In genomic region chr1:41810446-41810845, GRCh38 we compare ENCODE assay signal across 9 cellular contexts.
DNase-seq lines count a peak whose midpoint lies in the region; ATAC-seq, FAIRE-seq and TF ChIP-seq lines count a peak whose summit lies in the region.
"Had no signal": no experiment of that assay in that cellular context is flagged by ENCODE, and none has a peak within 500 bp of the region (broad histone marks: within the 10 kb centered on the region; RNA-seq: fewer than 3 reads in every experiment).

No MANE protein-coding gene starts in this region.

- H3K23ac ChIP-seq in neuronal stem cell (ENCODE audit: low read depth, low read length, poor library complexity) (no peak overlapping the region), trophoblast cell (ENCODE audit: low read length) (no peak overlapping the region)

- H3K27ac ChIP-seq in PC-3 (ENCODE audit: low read length) (no peak overlapping the region), K562 (ENCODE audit: extremely low read depth, low read depth, low read length) (no peak overlapping the region), neuronal stem cell (replicated peaks; ENCODE audit: low read length) (no peak overlapping the region), trophoblast cell (ENCODE audit: low read depth, low read length) (no peak overlapping the region), stomach (no peak overlapping the region)
- H3K27ac ChIP-seq: right lobe of liver had no signal

- TF ChIP-seq EP300 in K562 (IDR thresholded peaks at IDR 0.05; ENCODE audit: low read length) (no peak), stomach (IDR thresholded peaks at IDR 0.05) (no peak)

- intact Hi-C loops in PC-3 (cut with micrococcal nuclease) (loop anchor here (5.0 to 10.0 kb wide), 2 partner anchors 107 to 224 kb away; partner anchors contain the start of gene HIVEP3), K562 (cut with micrococcal nuclease) (loop anchor here (10.0 kb wide), 1 partner anchor 324 kb away; no protein-coding TSS in a partner anchor), stomach (cut with DNase I; ENCODE audit: low total_unique reads) (no loop called here)

- no peak overlapping the region for H3K4me2 ChIP-seq in PC-3 (ENCODE audit: low read length)
- H3K4me2 ChIP-seq in K562 (ENCODE audit: insufficient read depth, low read length) = no peak overlapping the region
- no peak overlapping the region for H3K4me2 ChIP-seq in neuronal stem cell (ENCODE audit: insufficient read depth, low read length, poor library complexity, severe bottlenecking)
- H3K4me2 ChIP-seq in trophoblast cell (ENCODE audit: low read length) = no peak overlapping the region

- TF ChIP-seq RAD21 in K562 (CRISPR knock-in tag; conservative IDR thresholded peaks at IDR 0.05 in 1 of 2, IDR thresholded peaks at IDR 0.05 in 1 of 2) = no peak

- no peaks in the 10 kb centered on the region for H3K79me1 ChIP-seq in neuronal stem cell (ENCODE audit: low read depth, low read length)
- peaks cover 3% of the 10 kb centered on the region for H3K79me1 ChIP-seq in trophoblast cell (ENCODE audit: low read length)

- BruUV-seq in PC-3 (replicated peaks; lab: Mats Ljungman, UMichigan) (no TSS peak), K562 (replicated peaks; lab: Mats Ljungman, UMichigan) (no TSS peak)

- no peaks in the 10 kb centered on the region for H3F3A ChIP-seq in PC-3 (ENCODE audit: low read length, unreplicated experiment)

- H4K91ac ChIP-seq in neuronal stem cell (ENCODE audit: low read depth, low read length, poor library complexity) (no peak overlapping the region), trophoblast cell (ENCODE audit: low read depth, low read length) (no peak overlapping the region)

- H2AFZ ChIP-seq in PC-3 (ENCODE audit: low read length) = no peak overlapping the region
- H2AFZ ChIP-seq in K562 (ENCODE audit: low read depth, low read length) = no peak overlapping the region
- no peak overlapping the region for H2AFZ ChIP-seq in neuronal stem cell (ENCODE audit: low read length)
- H2AFZ ChIP-seq in trophoblast cell (ENCODE audit: insufficient read depth, low read length, poor library complexity) = no peak overlapping the region

- CTCF ChIA-PET in PC-3 (lab: Charles Lee) = no interaction called here
- CTCF ChIA-PET in K562 (lab: Yijun Ruan, JAX; ENCODE audit: low intra/inter-chr PET ratio) = no interaction called here

- H2BK5ac ChIP-seq in neuronal stem cell (ENCODE audit: low read length) (no peak overlapping the region), trophoblast cell (ENCODE audit: low read depth, low read length, poor library complexity) (no peak overlapping the region)

- H3K9me3 ChIP-seq in PC-3 (ENCODE audit: low read length) = no peaks in the 10 kb centered on the region
- no peaks in the 10 kb centered on the region for H3K9me3 ChIP-seq in K562 (replicated peaks; ENCODE audit: control insufficient read depth, insufficient read depth, low read depth, low read length)
- H3K9me3 ChIP-seq in neuronal stem cell (replicated peaks in 1 of 2; ENCODE audit: control insufficient read depth in 2 of 2, insufficient read depth in 1 of 2, low read depth in 1 of 2, low read length in 2 of 2) = no peaks in the 10 kb centered on the region
- no peaks in the 10 kb centered on the region for H3K9me3 ChIP-seq in trophoblast cell (ENCODE audit: insufficient read depth, low read depth, low read length)
- no peaks in the 10 kb centered on the region for H3K9me3 ChIP-seq in stomach
- H3K9me3 ChIP-seq: right lobe of liver had no signal

- H3K14ac ChIP-seq in neuronal stem cell (ENCODE audit: low read length) = no peak overlapping the region
- no peak overlapping the region for H3K14ac ChIP-seq in trophoblast cell (ENCODE audit: low read length)

- POLR2A ChIA-PET in PC-3 (lab: Charles Lee; ENCODE audit: unreplicated experiment) = no interaction called here
- POLR2A ChIA-PET in K562 (lab: Yijun Ruan, JAX) = no interaction called here

- DNase-seq in PC-3 (peak; percentile 35), K562 (ENCODE audit: extremely low read depth in 1 of 4, low spot score in 3 of 4) (peak; percentile 30 to 56 (median 50)), neuronal stem cell (ENCODE audit: low spot score) (peak; percentile 58), GOT3 (lab: John Stamatoyannopoulos, UW) (no peak), trophoblast cell (no peak), stomach (no peak)
- DNase-seq: right lobe of liver had no signal

- peak; percentile 44 for ATAC-seq in GM21723 (IDR thresholded peaks at IDR 0.05; ENCODE audit: unreplicated experiment)
- no peak for ATAC-seq in PC-3
- ATAC-seq in K562 = peak; percentile 72
- no peak for ATAC-seq in HG03139 (IDR thresholded peaks at IDR 0.05; ENCODE audit: unreplicated experiment)

- no peak overlapping the region for H2BK15ac ChIP-seq in neuronal stem cell (ENCODE audit: low read length)

- H3K4me1 ChIP-seq in PC-3 (ENCODE audit: insufficient read depth, low read length) = peaks cover 24% of the 10 kb centered on the region
- H3K4me1 ChIP-seq in K562 (replicated peaks in 1 of 2; ENCODE audit: control insufficient read depth in 2 of 2, insufficient read depth in 2 of 2, low read length in 2 of 2) = no peaks in the 10 kb centered on the region
- peaks cover 0 to 4% of the 10 kb centered on the region in 2 donors for H3K4me1 ChIP-seq in neuronal stem cell (ENCODE audit: control insufficient read depth in 2 of 2, insufficient read depth in 1 of 2, low read depth in 1 of 2, low read length in 2 of 2)
- H3K4me1 ChIP-seq in trophoblast cell (ENCODE audit: control insufficient read depth in 1 of 2, insufficient read depth in 2 of 2, low read length in 2 of 2) = peaks cover 0 to 9% of the 10 kb centered on the region in 2 experiments
- H3K4me1 ChIP-seq in stomach = peaks cover 0 to 16% (median 1%) of the 10 kb centered on the region in 4 donors
- H3K4me1 ChIP-seq: right lobe of liver had no signal

- H4K12ac ChIP-seq in trophoblast cell (ENCODE audit: low read depth, low read length) = no peak overlapping the region

- TF ChIP-seq POLR2A in K562 (conservative IDR thresholded peaks at IDR 0.05) = no peak
- no peak for TF ChIP-seq POLR2A in stomach (IDR thresholded peaks at IDR 0.05)

- no peak for TF ChIP-seq CTCF in PC-3 (conservative IDR thresholded peaks at IDR 0.05; ENCODE audit: low read depth, low read length)
- TF ChIP-seq CTCF in K562 (IDR thresholded peaks at IDR 0.05 in 2 of 3, conservative IDR thresholded peaks at IDR 0.05 in 1 of 3; ENCODE audit: insufficient read depth in 2 of 3, low read depth in 1 of 3, low read length in 3 of 3) = no peak
- no peak for TF ChIP-seq CTCF in stomach (IDR thresholded peaks at IDR 0.05)

- H3K4me3 ChIP-seq in PC-3 (ENCODE audit: low read length) (no peak overlapping the region), K562 (no peak overlapping the region), neuronal stem cell (ENCODE audit: low read length in 2 of 2) (no peak overlapping the region), trophoblast cell (ENCODE audit: low read depth, low read length) (no peak overlapping the region), stomach (no peak overlapping the region)
- H3K4me3 ChIP-seq: right lobe of liver had no signal

- H3K36me3 ChIP-seq in PC-3 (ENCODE audit: low read depth, low read length) = no peaks in the 10 kb centered on the region
- H3K36me3 ChIP-seq in K562 (ENCODE audit: control insufficient read depth, insufficient read depth, low read length) = no peaks in the 10 kb centered on the region
- no peaks in the 10 kb centered on the region for H3K36me3 ChIP-seq in neuronal stem cell (replicated peaks in 1 of 2; ENCODE audit: control insufficient read depth in 2 of 2, insufficient read depth in 2 of 2, low read length in 2 of 2)
- H3K36me3 ChIP-seq in trophoblast cell (ENCODE audit: control insufficient read depth in 1 of 2, insufficient read depth in 2 of 2, low read length in 2 of 2) = no peaks in the 10 kb centered on the region
- H3K36me3 ChIP-seq in stomach = no peaks in the 10 kb centered on the region
- H3K36me3 ChIP-seq: right lobe of liver had no signal

- H3K27me3 ChIP-seq in PC-3 (ENCODE audit: low read length) = no peaks in the 10 kb centered on the region
- H3K27me3 ChIP-seq in K562 (ENCODE audit: control insufficient read depth in 2 of 2, insufficient read depth in 2 of 2, low read length in 2 of 2) = peaks cover 2 to 13% of the 10 kb centered on the region in 2 experiments; a peak in 3 of 5 replicates
- H3K27me3 ChIP-seq in neuronal stem cell (ENCODE audit: control insufficient read depth in 3 of 3, insufficient read depth in 3 of 3, low read depth in 1 of 3, low read length in 3 of 3) = no peaks in the 10 kb centered on the region
- no peaks in the 10 kb centered on the region for H3K27me3 ChIP-seq in trophoblast cell (ENCODE audit: insufficient read depth, low read length)
- H3K27me3 ChIP-seq in stomach = no peaks in the 10 kb centered on the region
- H3K27me3 ChIP-seq: right lobe of liver had no signal

- no peaks in the 10 kb centered on the region for H3K9me2 ChIP-seq in PC-3 (replicated peaks; ENCODE audit: low read length)

- H4K8ac ChIP-seq in neuronal stem cell (ENCODE audit: low read depth, low read length) (no peak overlapping the region), trophoblast cell (ENCODE audit: low read depth, low read length) (no peak overlapping the region)

- H4K20me1 ChIP-seq in PC-3 (ENCODE audit: low read length) (no peaks in the 10 kb centered on the region), K562 (replicated peaks; ENCODE audit: control insufficient read depth, insufficient read depth, low read length) (peaks cover 6% of the 10 kb centered on the region; the same call in 1 of the 2 replicates)

- H3K79me2 ChIP-seq in PC-3 (ENCODE audit: low read length) (no peaks in the 10 kb centered on the region), K562 (ENCODE audit: control insufficient read depth, insufficient read depth, low read length) (no peaks in the 10 kb centered on the region), trophoblast cell (ENCODE audit: control insufficient read depth, insufficient read depth, low read length, poor library complexity) (no peaks in the 10 kb centered on the region)

- no peak overlapping the region for H3K4ac ChIP-seq in neuronal stem cell (ENCODE audit: low read length)
- H3K4ac ChIP-seq in trophoblast cell (ENCODE audit: low read depth, low read length) = no peak overlapping the region

- H3K9ac ChIP-seq in PC-3 (ENCODE audit: low read length) (no peak overlapping the region), K562 (ENCODE audit: insufficient read depth in 1 of 2, low read depth in 2 of 2, low read length in 2 of 2) (no peak overlapping the region), neuronal stem cell (ENCODE audit: low read depth, low read length, poor library complexity) (no peak overlapping the region), trophoblast cell (ENCODE audit: low read length) (no peak overlapping the region)

- H3K18ac ChIP-seq in neuronal stem cell (ENCODE audit: low read length) = no peak overlapping the region
- H3K18ac ChIP-seq in trophoblast cell (ENCODE audit: low read length) = no peak overlapping the region

- FAIRE-seq in K562 (lab: Jason Lieb, UNC) = peak; percentile 57

- in situ Hi-C loops in K562 (cut with MboI) = loop anchor here (25.0 kb wide), 1 partner anchor 327 kb away; no protein-coding TSS in a partner anchor

- H2BK12ac ChIP-seq in neuronal stem cell (ENCODE audit: low read length) (no peak overlapping the region), trophoblast cell (ENCODE audit: low read length) (no peak overlapping the region)

- no peaks in the 10 kb centered on the region for H3K9me1 ChIP-seq in K562 (ENCODE audit: control insufficient read depth, insufficient read depth, low read length)

- H2AK5ac ChIP-seq in neuronal stem cell (ENCODE audit: low read depth, low read length) (no peak overlapping the region), trophoblast cell (ENCODE audit: low read length) (no peak overlapping the region)

- H2BK120ac ChIP-seq in neuronal stem cell (ENCODE audit: low read depth, low read length) = no peak overlapping the region
- H2BK120ac ChIP-seq in trophoblast cell (ENCODE audit: insufficient read depth, low read length, poor library complexity) = no peak overlapping the region

Comparison
In these comparisons a context has a peak if more than half of its experiments do, and no peak if none do; other contexts are left out.
1. ATAC-seq: peak in GM21723 (single experiment) and K562 (single experiment); none in PC-3 (single experiment) and HG03139 (single experiment).
2. DNase-seq: peak in PC-3 (single experiment), K562 (4 of 4) and neuronal stem cell (single experiment); none in GOT3 (single experiment), trophoblast cell (0 of 2) and stomach (single experiment).